Comparison of ENCODE assay signal across 34 cellular contexts in genomic region chr16:7458144-7458543, GRCh38.
"Had no signal": no experiment of that assay in that cellular context is flagged by ENCODE, and none has a peak within 500 bp of the region (broad histone marks: within the 10 kb centered on the region; RNA-seq: fewer than 3 reads in every experiment).

No MANE protein-coding gene starts in this region.

- H3K4me3 ChIP-seq: MG63 had no signal

- H3K27me3 ChIP-seq: MG63 had no signal

- H3K27ac ChIP-seq: KMS-11 had no signal

- H3K9me3 ChIP-seq: MG63 had no signal

- DNase-seq: Karpas-422, Kasumi-1, MG63, MM.1S, MV-4-11, NCI-H1048, NCI-H1092, NCI-H1092 treated with DMSO at 0.1 percent for 48 hours, NCI-H1105, NCI-H1105 treated with DMSO at 0.1 percent for 48 hours, NCI-H1417, NCI-H1417 treated with DMSO at 0.1 percent for 48 hours, NCI-H1436, NCI-H1436 treated with DMSO at 0.1 percent for 48 hours, NCI-H146, NCI-H1694, NCI-H1694 treated with DMSO at 0.1 percent for 48 hours, NCI-H187, NCI-H187 treated with DMSO at 0.1 percent for 48 hours, NCI-H1930, NCI-H2029, NCI-H2029 treated with DMSO at 0.1 percent for 48 hours, NCI-H2081, NCI-H2081 treated with DMSO at 0.1 percent for 48 hours, NCI-H2107, NCI-H2171, NCI-H2171 treated with DMSO at 0.1 percent for 48 hours, NCI-H2227 treated with DMSO at 0.1 percent for 48 hours, NCI-H226, NCI-H345, NCI-H446, NCI-H446 treated with DMSO at 0.1 percent for 48 hours, NCI-H510A had no signal

- H3K36me3 ChIP-seq: MG63 had no signal
